In the genomic region with DNA sequence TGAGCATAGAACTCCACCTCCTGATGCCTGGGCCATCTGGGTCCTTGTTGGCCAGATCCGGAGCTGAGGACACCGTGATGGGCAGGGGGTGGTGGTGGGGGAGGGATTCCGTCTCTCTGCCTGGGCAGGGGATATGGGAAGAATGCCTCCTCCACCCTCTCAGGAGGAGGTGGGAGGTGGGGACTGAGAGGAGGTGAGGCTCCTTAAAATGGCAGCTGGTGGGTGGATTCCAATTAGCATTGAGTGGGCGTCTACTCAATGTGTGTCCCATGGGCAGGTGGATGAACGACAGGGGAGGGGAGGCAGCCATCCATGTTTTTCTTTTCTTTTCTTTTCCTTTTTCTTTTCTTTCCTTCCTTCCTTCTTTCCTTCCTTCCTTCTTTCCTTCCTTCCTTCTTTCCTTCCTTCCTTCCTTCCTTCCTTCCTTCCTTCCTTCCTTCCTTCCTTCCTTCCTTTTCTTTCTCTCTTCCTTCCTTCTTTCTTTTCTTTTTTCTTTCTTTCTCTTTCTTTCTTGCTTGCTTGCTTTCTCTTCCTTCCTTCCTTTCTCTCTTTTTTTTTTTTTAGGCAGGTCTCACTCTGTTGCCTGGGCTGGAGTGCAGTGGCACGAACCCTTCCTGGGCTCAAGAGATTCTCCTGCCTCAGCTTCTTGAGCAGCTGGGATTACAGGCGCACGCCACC, we compare ENCODE assay signal across 21 cellular contexts. TPM values are rescaled to one million over a fixed set of nuclear protein-coding genes. Genes with fewer than 3 reads are reported as not detected.
DNase-seq lines count a peak whose midpoint lies in the region; ATAC-seq and TF ChIP-seq lines count a peak whose summit lies in the region.
"Had no signal": no experiment of that assay in that cellular context is flagged by ENCODE, and none has a peak within 500 bp of the region (broad histone marks: within the 10 kb centered on the region; RNA-seq: fewer than 3 reads in every experiment).

No MANE protein-coding gene starts in this region.

- TF ChIP-seq CTCF in endothelial cell (IDR thresholded peaks at IDR 0.05; ENCODE audit: unreplicated experiment) (no peak), sigmoid colon (IDR thresholded peaks at IDR 0.05) (no peak)

- H3K4me1 ChIP-seq in sigmoid colon = no peaks in the 10 kb centered on the region
- H3K4me1 ChIP-seq: HAP-1, SJCRH30 had no signal

- WGBS in sigmoid colon, 2 donors = 89 to 90% methylated on average over 8 of the region's 8 CpGs

- no peaks in the 10 kb centered on the region for H3K4me1 Mint-ChIP-seq in endothelial cell (ENCODE audit: unreplicated experiment)
- peaks cover 6% of the 10 kb centered on the region for H3K4me1 Mint-ChIP-seq in stimulated activated effector memory CD8-positive, alpha-beta T cell treated with anti-CD3 and anti-CD28 coated beads, Interleukin-12 subunit alpha, Interleukin-12 subunit beta, amount 100 ng/mL, for 72 hours

- H3K9me3 ChIP-seq in sigmoid colon = no peaks in the 10 kb centered on the region
- H3K9me3 ChIP-seq: Caco-2, HAP-1, SJCRH30 had no signal

- no peak for TF ChIP-seq POLR2A in sigmoid colon (IDR thresholded peaks at IDR 0.05)

- H3K4me3 Mint-ChIP-seq in endothelial cell (ENCODE audit: unreplicated experiment) = no peak overlapping the region
- no peak overlapping the region for H3K4me3 Mint-ChIP-seq in stimulated activated effector memory CD8-positive, alpha-beta T cell treated with anti-CD3 and anti-CD28 coated beads, Interleukin-12 subunit alpha, Interleukin-12 subunit beta, amount 100 ng/mL, for 72 hours

- H3K36me3 Mint-ChIP-seq in activated naive CD4-positive, alpha-beta T cell treated with anti-CD3 and anti-CD28 coated beads, Interleukin-2, amount 50 U/mL, for 72 hours = no peaks in the 10 kb centered on the region
- no peaks in the 10 kb centered on the region for H3K36me3 Mint-ChIP-seq in endothelial cell (ENCODE audit: low read depth, unreplicated experiment)
- H3K36me3 Mint-ChIP-seq in stimulated activated effector memory CD8-positive, alpha-beta T cell treated with anti-CD3 and anti-CD28 coated beads, Interleukin-12 subunit alpha, Interleukin-12 subunit beta, amount 100 ng/mL, for 72 hours = no peaks in the 10 kb centered on the region

- DNase-seq in activated naive CD4-positive, alpha-beta T cell treated with anti-CD3 and anti-CD28 coated beads, Interleukin-2, amount 50 U/mL, for 72 hours (ENCODE audit: low spot score in 2 of 2) = no peak
- DNase-seq in activated naive CD4-positive, alpha-beta T cell treated with Interleukin-2 at 50 U/mL for 16 hours = no peak
- DNase-seq in NCI-H524 (lab: John Stamatoyannopoulos, UW) = peak; percentile 90 to 94
- DNase-seq in endothelial cell (ENCODE audit: low spot score) = no peak
- no peak for DNase-seq in stimulated activated effector memory CD8-positive, alpha-beta T cell treated with anti-CD3 and anti-CD28 coated beads, Interleukin-12 subunit alpha, Interleukin-12 subunit beta, amount 100 ng/mL, for 72 hours (ENCODE audit: low spot score in 2 of 2)
- no peak for DNase-seq in RPMI8226
- no peak for DNase-seq in dedifferentiated amniotic fluid mesenchymal stem cell (ENCODE audit: extremely low spot score)
- no peak for DNase-seq in sigmoid colon
- DNase-seq: Caco-2; DMS53; KG1; NCI-H1048; NCI-H1436 treated with DMSO at 0.1 percent for 48 hours; NCI-H2029 treated with DMSO at 0.1 percent for 48 hours; NCI-H2227 treated with DMSO at 0.1 percent for 48 hours; NCI-H526; NK-92 treated with Interleukin-12 subunit alpha and Interleukin-12 subunit beta, amount 100 ng/mL, for 24 hours; OCI-M1; SJCRH30 had no signal

- TF ChIP-seq EP300 in sigmoid colon (IDR thresholded peaks at IDR 0.05) = no peak

- H3K4me3 ChIP-seq in sigmoid colon = no peak overlapping the region
- H3K4me3 ChIP-seq: HAP-1, SJCRH30 had no signal

- peaks cover 10% of the 10 kb centered on the region for H3K27me3 Mint-ChIP-seq in endothelial cell (ENCODE audit: unreplicated experiment)

- intact Hi-C loops in sigmoid colon (cut with DNase I) = no loop called here

- H3K27me3 ChIP-seq in sigmoid colon = peaks cover 0 to 14% (median 0%) of the 10 kb centered on the region in 3 donors
- H3K27me3 ChIP-seq: SJCRH30 had no signal

- H3K27ac Mint-ChIP-seq in activated naive CD4-positive, alpha-beta T cell treated with anti-CD3 and anti-CD28 coated beads, Interleukin-2, amount 50 U/mL, for 72 hours = peak overlapping the region; percentile 2 to 50
- peak overlapping the region; percentile 42 for H3K27ac Mint-ChIP-seq in endothelial cell (ENCODE audit: unreplicated experiment)
- H3K27ac Mint-ChIP-seq in stimulated activated effector memory CD8-positive, alpha-beta T cell treated with anti-CD3 and anti-CD28 coated beads, Interleukin-12 subunit alpha, Interleukin-12 subunit beta, amount 100 ng/mL, for 72 hours = peak overlapping the region; percentile 43

- H3K36me3 ChIP-seq in sigmoid colon = no peaks in the 10 kb centered on the region
- H3K36me3 ChIP-seq: HAP-1, SJCRH30 had no signal

- H3K27ac ChIP-seq in sigmoid colon = no peak overlapping the region
- H3K27ac ChIP-seq: SJCRH30 had no signal

- no peaks in the 10 kb centered on the region for H3K9me3 Mint-ChIP-seq in activated naive CD4-positive, alpha-beta T cell treated with anti-CD3 and anti-CD28 coated beads, Interleukin-2, amount 50 U/mL, for 72 hours
- H3K9me3 Mint-ChIP-seq in endothelial cell (ENCODE audit: unreplicated experiment) = no peaks in the 10 kb centered on the region
- H3K9me3 Mint-ChIP-seq in stimulated activated effector memory CD8-positive, alpha-beta T cell treated with anti-CD3 and anti-CD28 coated beads, Interleukin-12 subunit alpha, Interleukin-12 subunit beta, amount 100 ng/mL, for 72 hours = no peaks in the 10 kb centered on the region

- no peak for ATAC-seq in activated naive CD4-positive, alpha-beta T cell treated with anti-CD3 and anti-CD28 coated beads, Interleukin-2, amount 50 U/mL, for 72 hours
- no peak for ATAC-seq in stimulated activated effector memory CD8-positive, alpha-beta T cell treated with anti-CD3 and anti-CD28 coated beads, Interleukin-12 subunit alpha, Interleukin-12 subunit beta, amount 100 ng/mL, for 72 hours

RNA-seq across cellular contexts. Expression of a gene that starts 5.0 kb away (rescaled TPM):
- total RNA-seq in activated naive CD4-positive, alpha-beta T cell treated with anti-CD3 and anti-CD28 coated beads, Interleukin-2, amount 50 U/mL, for 72 hours = under 1 TPM in 1 of 2 donors, not detected in 1; 0.30 TPM
- total RNA-seq in endothelial cell (ENCODE audit: unreplicated experiment) (not detected), sigmoid colon (not detected)
- not detected for polyA plus RNA-seq in sigmoid colon
- total RNA-seq: Caco-2, M059J, SJCRH30 had no signal

Comparison
In these comparisons a context has a peak if more than half of its experiments do, and no peak if none do; other contexts are left out.
1. DNase-seq: peak in NCI-H524 (2 of 2); none in activated naive CD4-positive, alpha-beta T cell treated with anti-CD3 and anti-CD28 coated beads, Interleukin-2, amount 50 U/mL, for 72 hours (0 of 2), activated naive CD4-positive, alpha-beta T cell treated with Interleukin-2 at 50 U/mL for 16 hours (single experiment), endothelial cell (single experiment), stimulated activated effector memory CD8-positive, alpha-beta T cell treated with anti-CD3 and anti-CD28 coated beads, Interleukin-12 subunit alpha, Interleukin-12 subunit beta, amount 100 ng/mL, for 72 hours (0 of 2), RPMI8226 (single experiment), dedifferentiated amniotic fluid mesenchymal stem cell (single experiment) and sigmoid colon (single experiment).
2. Peak in every context shown above with its lines, with median percentiles within 50 percentile points of each other: H3K27ac Mint-ChIP-seq.